In genomic region chr7:108210796-108211195, GRCh38 we compare ENCODE assay signal across 17 cellular contexts.
DNase-seq lines count a peak whose midpoint lies in the region; ATAC-seq, FAIRE-seq and TF ChIP-seq lines count a peak whose summit lies in the region.
"Had no signal": no experiment of that assay in that cellular context is flagged by ENCODE, and none has a peak within 500 bp of the region (broad histone marks: within the 10 kb centered on the region; RNA-seq: fewer than 3 reads in every experiment).

No MANE protein-coding gene starts in this region.

- TF ChIP-seq EP300 in A549 (IDR thresholded peaks at IDR 0.05) (no peak), upper lobe of left lung (IDR thresholded peaks at IDR 0.05) (no peak)

- peak overlapping the region; percentile 79 for H3K27ac Mint-ChIP-seq in GM23338
- H3K27ac Mint-ChIP-seq: IgD-negative memory B cell had no signal

- no peak for TF ChIP-seq RAD21 in A549 (conservative IDR thresholded peaks at IDR 0.05 in 1 of 2, IDR thresholded peaks at IDR 0.05 in 1 of 2)

- H3K27me3 Mint-ChIP-seq in GM23338 (ENCODE audit: insufficient read depth, low read depth, poor library complexity), result peaks cover 2% of the 10 kb centered on the region

- H3K9me2 ChIP-seq in GM23338 (ENCODE audit: insufficient read depth) (no peaks in the 10 kb centered on the region), PC-3 (replicated peaks; ENCODE audit: low read length) (no peaks in the 10 kb centered on the region)

- no peak overlapping the region for H2AFZ ChIP-seq in GM23338
- H2AFZ ChIP-seq in PC-3 (ENCODE audit: low read length), result peak overlapping the region; percentile 51; the same call in 1 of the 2 replicates

- CTCF ChIA-PET in A549 (lab: Yijun Ruan, JAX) (interaction anchor here (1.0 to 1.1 kb wide), 2 partner anchors 16 to 248 kb away, joined by 4 to 5 read pairs; no protein-coding TSS in a partner anchor), PC-3 (lab: Charles Lee) (no interaction called here)

- TF ChIP-seq CTCF in A549 (IDR thresholded peaks at IDR 0.05) (no peak), GM23338 (conservative IDR thresholded peaks at IDR 0.05; ENCODE audit: low read depth in 2 of 2) (no peak), PC-3 (conservative IDR thresholded peaks at IDR 0.05; ENCODE audit: low read depth, low read length) (no peak), epithelial cell of esophagus (IDR thresholded peaks at IDR 0.05; ENCODE audit: insufficient read depth, low read depth, low read length, missing control alignments) (no peak), upper lobe of left lung (IDR thresholded peaks at IDR 0.05) (no peak), GM13977 (IDR thresholded peaks at IDR 0.05; ENCODE audit: extremely low read depth, insufficient read depth, missing control alignments) (no peak)

- peak overlapping the region; percentile 86 to 95 for H3K27ac ChIP-seq in A549
- H3K27ac ChIP-seq in GM23338 (ENCODE audit: low read depth), result no peak overlapping the region
- peak overlapping the region; percentile 90 for H3K27ac ChIP-seq in PC-3 (ENCODE audit: low read length)
- H3K27ac ChIP-seq in upper lobe of left lung, result no peak overlapping the region

- intact Hi-C loops in PC-3 (cut with micrococcal nuclease), result no loop called here

- H3K4me1 ChIP-seq in A549, result peaks cover 44% of the 10 kb centered on the region
- H3K4me1 ChIP-seq in GM23338 (ENCODE audit: insufficient read depth), result no peaks in the 10 kb centered on the region
- peaks cover 20% of the 10 kb centered on the region for H3K4me1 ChIP-seq in PC-3 (ENCODE audit: insufficient read depth, low read length)
- no peaks in the 10 kb centered on the region for H3K4me1 ChIP-seq in upper lobe of left lung

- DNase-seq in A549 (ENCODE audit: low read depth in 1 of 2, low spot score in 1 of 2) (no peak), GM23338 (ENCODE audit: low spot score) (no peak), PC-3 (no peak), epithelial cell of esophagus (ENCODE audit: low read depth) (peak; percentile 76), NCI-H748 treated with DMSO at 0.1 percent for 48 hours (lab: John Stamatoyannopoulos, UW) (no peak), NCI-H510A (lab: John Stamatoyannopoulos, UW) (no peak), upper lobe of left lung (no peak), GM13977 (ENCODE audit: low spot score) (no peak)
- DNase-seq: AML-193, MV-4-11, NCI-H1417 treated with DMSO at 0.1 percent for 48 hours, NCI-H2171, NCI-H446 had no signal

- H3K79me2 ChIP-seq in GM23338 (replicated peaks; ENCODE audit: insufficient read depth) (no peaks in the 10 kb centered on the region), PC-3 (ENCODE audit: low read length) (no peaks in the 10 kb centered on the region)

- H3K4me3 ChIP-seq in A549, result no peak overlapping the region
- no peak overlapping the region for H3K4me3 ChIP-seq in GM23338
- H3K4me3 ChIP-seq in PC-3 (ENCODE audit: low read length), result no peak overlapping the region
- H3K4me3 ChIP-seq in epithelial cell of esophagus (ENCODE audit: low read length), result no peak overlapping the region
- H3K4me3 ChIP-seq in upper lobe of left lung, result no peak overlapping the region

- peaks cover 6% of the 10 kb centered on the region; the same call in 2 of the 3 replicates for H3K4me1 Mint-ChIP-seq in GM23338

- no peak for FAIRE-seq in A549 (lab: Jason Lieb, UNC)
- FAIRE-seq: A204.1, G401.6, H1 had no signal

- H3K4me3 Mint-ChIP-seq in GM23338, result no peak overlapping the region
- H3K4me3 Mint-ChIP-seq: IgD-negative memory B cell had no signal

- TF ChIP-seq POLR2A in A549 (IDR thresholded peaks at IDR 0.05; ENCODE audit: low read length) (no peak), upper lobe of left lung (IDR thresholded peaks at IDR 0.05) (no peak)

- WGBS in A549 (ENCODE audit: missing lambda C conversion rate), result 96% methylated on average over 3 of the region's 3 CpGs
- WGBS in upper lobe of left lung, 2 donors, result 91 to 92% methylated on average over 3 of the region's 3 CpGs

- peak overlapping the region; percentile 69 for H3K4me2 ChIP-seq in A549
- H3K4me2 ChIP-seq in GM23338, result no peak overlapping the region
- H3K4me2 ChIP-seq in PC-3 (ENCODE audit: low read length), result peak overlapping the region; percentile 42

- H3K9me3 Mint-ChIP-seq in GM23338, result peaks cover 6% of the 10 kb centered on the region; the same call in 2 of the 3 replicates

- POLR2A ChIA-PET in A549 (lab: Yijun Ruan, JAX) (no interaction called here), PC-3 (lab: Charles Lee; ENCODE audit: unreplicated experiment) (no interaction called here)

- peak in 1 of 2 experiments; percentile 9; a peak in 3 of 6 replicates for ATAC-seq in A549
- no peak for ATAC-seq in GM23338
- no peak for ATAC-seq in PC-3
- no peak for ATAC-seq in upper lobe of left lung (ENCODE audit: low FRiP score in 2 of 2)

- H3K36me3 ChIP-seq in GM23338 (ENCODE audit: insufficient read depth) (no peaks in the 10 kb centered on the region), PC-3 (ENCODE audit: low read depth, low read length) (no peaks in the 10 kb centered on the region), upper lobe of left lung (no peaks in the 10 kb centered on the region)

- H3K36me3 Mint-ChIP-seq in GM23338 (ENCODE audit: low read depth), result peaks cover 13% of the 10 kb centered on the region
- H3K36me3 Mint-ChIP-seq: IgD-negative memory B cell had no signal

- peak overlapping the region; percentile 69 for H3K9ac ChIP-seq in PC-3 (ENCODE audit: low read length)

- H3K27me3 ChIP-seq in GM23338 (ENCODE audit: insufficient read depth) (no peaks in the 10 kb centered on the region), PC-3 (ENCODE audit: low read length) (no peaks in the 10 kb centered on the region), upper lobe of left lung (no peaks in the 10 kb centered on the region)

- no peaks in the 10 kb centered on the region; the same call in 2 of the 3 replicates for H3K9me3 ChIP-seq in A549
- no peaks in the 10 kb centered on the region for H3K9me3 ChIP-seq in PC-3 (ENCODE audit: low read length)
- H3K9me3 ChIP-seq in upper lobe of left lung, result no peaks in the 10 kb centered on the region

- no peaks in the 10 kb centered on the region for H3F3A ChIP-seq in GM23338 (replicated peaks; ENCODE audit: low read depth)
- no peaks in the 10 kb centered on the region for H3F3A ChIP-seq in PC-3 (ENCODE audit: low read length, unreplicated experiment)

- no TSS peak for BruUV-seq in PC-3 (replicated peaks; lab: Mats Ljungman, UMichigan)

- H4K20me1 ChIP-seq in GM23338 (replicated peaks; ENCODE audit: insufficient read depth) (no peaks in the 10 kb centered on the region), PC-3 (ENCODE audit: low read length) (no peaks in the 10 kb centered on the region)

- in situ Hi-C loops in GM13977 (cut with MboI; ENCODE audit: low pct_unique_long_range_greater_than_20kb, low sequenced_read_pairs, unreplicated experiment), result no loop called here

TF ChIP-seq in A549, 52 proteins besides CTCF, POLR2A, EP300 and RAD21 (continues in another document):
- TF ChIP-seq MAFK (IDR thresholded peaks at IDR 0.05; ENCODE audit: partially characterized antibody), result no peak
- TF ChIP-seq HMGXB4 (CRISPR knock-in tag; IDR thresholded peaks at IDR 0.05; ENCODE audit: borderline replicate concordance), result no peak
- no peak for TF ChIP-seq CBX8 (IDR thresholded peaks at IDR 0.05)
- no peak for TF ChIP-seq GATA3 (IDR thresholded peaks at IDR 0.05; ENCODE audit: borderline replicate concordance)
- TF ChIP-seq HOXB13 (CRISPR knock-in tag; IDR thresholded peaks at IDR 0.05; ENCODE audit: low read depth), result no peak
- no peak for TF ChIP-seq KDM1A (IDR thresholded peaks at IDR 0.05; ENCODE audit: low read depth)

TF ChIP-seq in GM23338, 12 proteins besides CTCF, POLR2A, EP300 and RAD21:
- TF ChIP-seq REST (IDR thresholded peaks at IDR 0.05; ENCODE audit: unreplicated experiment) (no peak), NANOG (IDR thresholded peaks at IDR 0.05; ENCODE audit: borderline replicate concordance) (no peak), EZH2phosphoT487 (IDR thresholded peaks at IDR 0.05; ENCODE audit: unreplicated experiment) (no peak)

Comparison
In these comparisons a context has a peak if more than half of its experiments do, and no peak if none do; other contexts are left out.
1. H3K27ac ChIP-seq: peak in A549 (2 of 2) and PC-3 (single experiment); none in GM23338 (single experiment) and upper lobe of left lung (0 of 4).